In the genomic region with DNA sequence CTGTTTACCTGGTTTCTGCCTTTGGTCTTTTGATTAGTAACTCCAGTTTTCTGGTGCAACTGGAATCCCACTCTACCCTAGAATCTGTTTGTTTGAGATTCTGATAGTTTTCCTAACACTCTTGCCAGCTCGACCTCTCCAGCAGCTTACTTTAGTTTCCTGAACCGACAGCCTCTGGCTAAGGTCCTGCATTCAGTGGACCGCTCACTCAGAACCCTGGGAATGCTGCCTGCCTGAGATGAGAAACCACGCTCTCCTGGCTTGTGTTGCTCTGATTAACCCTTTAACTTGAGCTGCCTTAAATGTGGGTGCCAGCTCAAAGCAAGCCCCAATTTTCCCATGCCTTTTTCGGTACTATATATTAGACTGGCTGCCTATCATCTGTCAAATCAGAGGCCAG, we compare ENCODE assay signal across 16 cellular contexts.
"Had no signal": no experiment of that assay in that cellular context is flagged by ENCODE, and none has a peak within 500 bp of the region (broad histone marks: within the 10 kb centered on the region; RNA-seq: fewer than 3 reads in every experiment).

No MANE protein-coding gene starts in this region.

- ATAC-seq: activated CD8-positive, alpha-beta T cell treated with anti-CD3 and anti-CD28 coated beads for 36 hours; activated T-cell treated with anti-CD3 and anti-CD28 coated beads, Interleukin-2, amount 50 U/mL, for 4 hours; left ventricle myocardium superior; T-helper 17 cell had no signal

- H3K4me1 Mint-ChIP-seq: central memory CD8-positive, alpha-beta T cell; T-helper 17 cell had no signal

- H3K27ac Mint-ChIP-seq: activated B cell treated with CpG ODN at 0.5 μM for 24 hours; activated CD8-positive, alpha-beta T cell treated with anti-CD3 and anti-CD28 coated beads for 36 hours; nephron; T-helper 17 cell had no signal

- H3K4me3 Mint-ChIP-seq: activated B cell treated with CpG ODN at 0.5 μM for 24 hours; activated CD8-positive, alpha-beta T cell treated with anti-CD3 and anti-CD28 coated beads for 36 hours; activated T-cell treated with anti-CD3 and anti-CD28 coated beads, Interleukin-2, amount 50 U/mL, for 4 hours; central memory CD8-positive, alpha-beta T cell; nephron; T-helper 17 cell had no signal

- H3K9me3 Mint-ChIP-seq: activated B cell treated with CpG ODN at 0.5 μM for 24 hours; activated CD8-positive, alpha-beta T cell treated with anti-CD3 and anti-CD28 coated beads for 36 hours; activated T-cell treated with anti-CD3 and anti-CD28 coated beads, Interleukin-2, amount 50 U/mL, for 4 hours; central memory CD8-positive, alpha-beta T cell had no signal

- FAIRE-seq: frontal cortex had no signal

- DNase-seq: activated B cell treated with CpG ODN at 0.5 μM for 24 hours; activated CD4-positive, alpha-beta T cell treated with anti-CD3 and anti-CD28 coated beads for 48 hours; activated CD8-positive, alpha-beta T cell treated with anti-CD3 and anti-CD28 coated beads for 36 hours; activated effector memory CD4-positive, alpha-beta T cell treated with Interleukin-2 at 50 U/mL for 16 hours; activated naive CD4-positive, alpha-beta T cell treated with anti-CD3 and anti-CD28 coated beads, Interleukin-2, amount 50 U/mL, for 16 hours; activated T-cell treated with anti-CD3 and anti-CD28 coated beads, Interleukin-2, amount 50 U/mL, for 4 hours; cortex of kidney; effector CD4-positive, alpha-beta T cell; islet precursor cell; left ventricle myocardium superior; stimulated activated CD4-positive, alpha-beta T cell treated with anti-CD3 and anti-CD28 coated beads, Interleukin-12 subunit alpha, Interleukin-12 subunit beta, amount 100 ng/mL, for 4 hours; stimulated activated CD4-positive, alpha-beta T cell treated with anti-CD3 and anti-CD28 coated beads, Interleukin-2, amount 100 ng/mL, for 24 hours; T-helper 17 cell had no signal
